Comparison of ENCODE assay signal across 21 cellular contexts in genomic region chr5:87053134-87053533, GRCh38.
"Had no signal": no experiment of that assay in that cellular context is flagged by ENCODE, and none has a peak within 500 bp of the region (broad histone marks: within the 10 kb centered on the region; RNA-seq: fewer than 3 reads in every experiment).

No MANE protein-coding gene starts in this region.

- H3K27ac ChIP-seq: brain microvascular endothelial cell, cardiac muscle cell, WERI-Rb-1 had no signal

- ATAC-seq: activated CD4-positive, CD25-positive, alpha-beta regulatory T cell treated with anti-CD3 and anti-CD28 coated beads, Interleukin-2, amount 50 U/mL, for 24 hours; activated CD8-positive, alpha-beta T cell treated with anti-CD3 and anti-CD28 coated beads for 36 hours; activated T-cell treated with anti-CD3 and anti-CD28 coated beads, Interleukin-2, amount 50 U/mL, for 72 hours; K562; PC-3 had no signal

- H3K4me3 ChIP-seq: cardiac muscle cell, K562 had no signal

- H3K36me3 ChIP-seq: brain microvascular endothelial cell, cardiac muscle cell, WERI-Rb-1 had no signal

- DNase-seq: activated CD4-positive, alpha-beta T cell treated with anti-CD3 and anti-CD28 coated beads for 4 hours; activated CD8-positive, alpha-beta memory T cell treated with anti-CD3 and anti-CD28 coated beads, Interleukin-2, amount 50 U/mL, for 4 hours; activated CD8-positive, alpha-beta T cell treated with anti-CD3 and anti-CD28 coated beads for 36 hours; activated gamma-delta T cell treated with Interleukin-2 at 50 U/mL for 16 hours; activated naive CD4-positive, alpha-beta T cell treated with anti-CD3 and anti-CD28 coated beads, Interleukin-2, amount 10 ng/mL, durations not matched to agents 7 days and 5 days; activated naive CD8-positive, alpha-beta T cell treated with anti-CD3 and anti-CD28 coated beads for 36 hours; activated T-cell treated with anti-CD3 and anti-CD28 coated beads, Interleukin-2, amount 50 U/mL, for 72 hours; brain microvascular endothelial cell; Karpas-422; NCI-H146; NCI-H187 treated with DMSO at 0.1 percent for 48 hours; NCI-H2081 treated with DMSO at 0.1 percent for 48 hours; NK-92 treated with Interleukin-12 subunit alpha and Interleukin-12 subunit beta, amount 100 ng/mL, for 24 hours; PC-3; SHP77; T-helper 2 cell; T1000; WERI-Rb-1 had no signal

- H3K27me3 ChIP-seq: brain microvascular endothelial cell, cardiac muscle cell had no signal
